In the genomic region with DNA sequence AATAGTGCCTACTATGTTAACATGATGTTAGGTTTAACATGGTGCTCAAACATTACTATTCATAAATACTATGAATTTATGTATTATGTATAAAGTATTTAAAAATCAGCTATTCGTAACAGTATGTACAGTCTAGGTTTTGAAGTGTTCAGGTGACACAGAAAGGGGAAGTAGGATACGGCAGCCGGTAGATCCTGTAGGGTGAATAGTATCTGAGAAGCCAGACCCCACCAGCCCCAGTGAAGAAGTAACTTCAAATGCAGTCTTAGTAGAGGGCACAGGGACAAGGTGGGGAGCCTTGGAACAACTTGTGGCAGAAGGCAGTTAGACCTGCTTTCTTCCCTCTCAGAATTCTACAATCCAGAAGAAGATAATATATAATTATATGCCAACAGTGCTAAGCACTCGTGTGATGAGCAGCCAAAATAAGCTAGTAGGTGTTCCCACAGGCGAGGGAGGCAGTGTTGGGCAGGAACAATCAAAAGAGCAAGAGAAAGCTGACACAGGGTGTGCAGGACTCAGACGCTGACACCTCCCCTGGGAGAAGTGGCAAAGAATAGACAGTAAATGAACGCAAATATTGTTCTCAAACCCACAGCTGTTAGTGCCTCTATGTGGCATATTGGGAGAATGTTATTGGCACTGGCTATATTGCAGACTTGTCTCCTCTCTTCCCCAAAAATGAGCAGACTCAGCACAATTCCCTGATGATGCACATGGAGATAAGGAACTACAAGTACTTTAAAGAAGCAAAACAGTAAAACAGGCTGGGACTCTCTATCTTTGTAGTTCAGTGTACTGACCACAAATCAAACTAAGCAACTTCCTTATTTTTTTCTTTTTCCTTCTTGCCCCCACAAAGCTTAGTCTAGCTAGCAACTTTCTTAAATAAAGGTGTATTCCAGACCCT, we compare ENCODE assay signal across 1 cellular context.
TF ChIP-seq lines count a peak whose summit lies in the region.

No MANE protein-coding gene starts in this region.

TF ChIP-seq in K562, 482 proteins besides CTCF, POLR2A, EP300 and RAD21 (continued from another document):
- TF ChIP-seq KLF6 (CRISPR knock-in tag; IDR thresholded peaks at IDR 0.05; ENCODE audit: borderline replicate concordance) (no peak), RFX1 (IDR thresholded peaks at IDR 0.05) (no peak), ZNF197 (CRISPR knock-in tag; IDR thresholded peaks at IDR 0.05; ENCODE audit: low read depth) (no peak), CSDE1 (IDR thresholded peaks at IDR 0.05) (no peak), ZNF280A (IDR thresholded peaks at IDR 0.05; ENCODE audit: low read depth, partially characterized antibody) (no peak), ZKSCAN3 (CRISPR knock-in tag; IDR thresholded peaks at IDR 0.05) (no peak), PHF21A (IDR thresholded peaks at IDR 0.05; ENCODE audit: borderline replicate concordance, low read depth) (no peak), ZNF174 (CRISPR knock-in tag; IDR thresholded peaks at IDR 0.05) (no peak), KHSRP (IDR thresholded peaks at IDR 0.05) (no peak), MYBL2 (IDR thresholded peaks at IDR 0.05; ENCODE audit: low read depth) (no peak), MYBL2 (CRISPR knock-in tag; IDR thresholded peaks at IDR 0.05; ENCODE audit: borderline replicate concordance) (no peak), CEBPB (tag; IDR thresholded peaks at IDR 0.05) (no peak), PYGO2 (tag; IDR thresholded peaks at IDR 0.05) (no peak), POLR2G (IDR thresholded peaks at IDR 0.05; ENCODE audit: low read depth, low read length) (no peak), SMARCE1 (IDR thresholded peaks at IDR 0.05) (peak; percentile 63; the same call in 1 of the 2 replicates), ESRRB (CRISPR knock-in tag; IDR thresholded peaks at IDR 0.05; ENCODE audit: borderline replicate concordance) (no peak), E2F8 (IDR thresholded peaks at IDR 0.05; ENCODE audit: low read depth, partially characterized antibody) (no peak), ZNF354B (CRISPR knock-in tag; IDR thresholded peaks at IDR 0.05) (no peak), ZNF766 (CRISPR knock-in tag; conservative IDR thresholded peaks at IDR 0.05) (no peak), ZNF77 (CRISPR knock-in tag; IDR thresholded peaks at IDR 0.05) (no peak), STAT5B (CRISPR knock-in tag; IDR thresholded peaks at IDR 0.05) (no peak), MEIS2 (IDR thresholded peaks at IDR 0.05; ENCODE audit: partially characterized antibody) (peak; percentile 47), LEF1 (IDR thresholded peaks at IDR 0.05) (no peak), CTBP1 (IDR thresholded peaks at IDR 0.05; ENCODE audit: borderline replicate concordance) (no peak), ZNF699 (CRISPR knock-in tag; IDR thresholded peaks at IDR 0.05; ENCODE audit: insufficient replicate concordance) (no peak), STAG1 (CRISPR knock-in tag; IDR thresholded peaks at IDR 0.05; ENCODE audit: borderline replicate concordance) (no peak), RBM34 (IDR thresholded peaks at IDR 0.05; ENCODE audit: borderline replicate concordance, insufficient read depth, low read length) (no peak), TSC22D4 (tag; IDR thresholded peaks at IDR 0.05) (no peak), EGR1 (conservative IDR thresholded peaks at IDR 0.05) (no peak), ZNF232 (CRISPR knock-in tag; IDR thresholded peaks at IDR 0.05) (no peak), ZNF57 (CRISPR knock-in tag; IDR thresholded peaks at IDR 0.05) (no peak), IRF9 (tag; IDR thresholded peaks at IDR 0.05) (no peak), ZNF551 (CRISPR knock-in tag; IDR thresholded peaks at IDR 0.05) (no peak), HEY1 (CRISPR knock-in tag; IDR thresholded peaks at IDR 0.05; ENCODE audit: borderline replicate concordance) (no peak), TBL1XR1 (IDR thresholded peaks at IDR 0.05; ENCODE audit: low read length in 2 of 2) (no peak)
- TF ChIP-seq, protein P1, sequence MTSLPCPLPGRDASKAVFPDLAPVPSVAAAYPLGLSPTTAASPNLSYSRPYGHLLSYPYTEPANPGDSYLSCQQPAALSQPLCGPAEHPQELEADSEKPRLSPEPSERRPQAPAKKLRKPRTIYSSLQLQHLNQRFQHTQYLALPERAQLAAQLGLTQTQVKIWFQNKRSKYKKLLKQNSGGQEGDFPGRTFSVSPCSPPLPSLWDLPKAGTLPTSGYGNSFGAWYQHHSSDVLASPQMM (CRISPR knock-in tag; IDR thresholded peaks at IDR 0.05), result no peak
- TF ChIP-seq, protein P2, sequence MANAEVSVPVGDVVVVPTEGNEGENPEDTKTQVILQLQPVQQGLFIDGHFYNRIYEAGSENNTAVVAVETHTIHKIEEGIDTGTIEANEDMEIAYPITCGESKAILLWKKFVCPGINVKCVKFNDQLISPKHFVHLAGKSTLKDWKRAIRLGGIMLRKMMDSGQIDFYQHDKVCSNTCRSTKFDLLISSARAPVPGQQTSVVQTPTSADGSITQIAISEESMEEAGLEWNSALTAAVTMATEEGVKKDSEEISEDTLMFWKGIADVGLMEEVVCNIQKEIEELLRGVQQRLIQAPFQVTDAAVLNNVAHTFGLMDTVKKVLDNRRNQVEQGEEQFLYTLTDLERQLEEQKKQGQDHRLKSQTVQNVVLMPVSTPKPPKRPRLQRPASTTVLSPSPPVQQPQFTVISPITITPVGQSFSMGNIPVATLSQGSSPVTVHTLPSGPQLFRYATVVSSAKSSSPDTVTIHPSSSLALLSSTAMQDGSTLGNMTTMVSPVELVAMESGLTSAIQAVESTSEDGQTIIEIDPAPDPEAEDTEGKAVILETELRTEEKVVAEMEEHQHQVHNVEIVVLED (CRISPR knock-in tag; IDR thresholded peaks at IDR 0.05), result no peak
- TF ChIP-seq, protein P3, sequence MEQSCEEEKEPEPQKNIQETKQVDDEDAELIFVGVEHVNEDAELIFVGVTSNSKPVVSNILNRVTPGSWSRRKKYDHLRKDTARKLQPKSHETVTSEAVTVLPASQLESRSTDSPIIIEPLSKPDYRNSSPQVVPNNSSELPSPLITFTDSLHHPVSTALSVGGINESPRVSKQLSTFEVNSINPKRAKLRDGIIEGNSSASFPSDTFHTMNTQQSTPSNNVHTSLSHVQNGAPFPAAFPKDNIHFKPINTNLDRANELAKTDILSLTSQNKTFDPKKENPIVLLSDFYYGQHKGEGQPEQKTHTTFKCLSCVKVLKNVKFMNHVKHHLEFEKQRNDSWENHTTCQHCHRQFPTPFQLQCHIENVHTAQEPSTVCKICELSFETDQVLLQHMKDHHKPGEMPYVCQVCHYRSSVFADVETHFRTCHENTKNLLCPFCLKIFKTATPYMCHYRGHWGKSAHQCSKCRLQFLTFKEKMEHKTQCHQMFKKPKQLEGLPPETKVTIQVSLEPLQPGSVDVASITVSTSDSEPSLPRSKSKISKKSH (CRISPR knock-in tag; IDR thresholded peaks at IDR 0.05), result no peak
- TF ChIP-seq, protein P4, sequence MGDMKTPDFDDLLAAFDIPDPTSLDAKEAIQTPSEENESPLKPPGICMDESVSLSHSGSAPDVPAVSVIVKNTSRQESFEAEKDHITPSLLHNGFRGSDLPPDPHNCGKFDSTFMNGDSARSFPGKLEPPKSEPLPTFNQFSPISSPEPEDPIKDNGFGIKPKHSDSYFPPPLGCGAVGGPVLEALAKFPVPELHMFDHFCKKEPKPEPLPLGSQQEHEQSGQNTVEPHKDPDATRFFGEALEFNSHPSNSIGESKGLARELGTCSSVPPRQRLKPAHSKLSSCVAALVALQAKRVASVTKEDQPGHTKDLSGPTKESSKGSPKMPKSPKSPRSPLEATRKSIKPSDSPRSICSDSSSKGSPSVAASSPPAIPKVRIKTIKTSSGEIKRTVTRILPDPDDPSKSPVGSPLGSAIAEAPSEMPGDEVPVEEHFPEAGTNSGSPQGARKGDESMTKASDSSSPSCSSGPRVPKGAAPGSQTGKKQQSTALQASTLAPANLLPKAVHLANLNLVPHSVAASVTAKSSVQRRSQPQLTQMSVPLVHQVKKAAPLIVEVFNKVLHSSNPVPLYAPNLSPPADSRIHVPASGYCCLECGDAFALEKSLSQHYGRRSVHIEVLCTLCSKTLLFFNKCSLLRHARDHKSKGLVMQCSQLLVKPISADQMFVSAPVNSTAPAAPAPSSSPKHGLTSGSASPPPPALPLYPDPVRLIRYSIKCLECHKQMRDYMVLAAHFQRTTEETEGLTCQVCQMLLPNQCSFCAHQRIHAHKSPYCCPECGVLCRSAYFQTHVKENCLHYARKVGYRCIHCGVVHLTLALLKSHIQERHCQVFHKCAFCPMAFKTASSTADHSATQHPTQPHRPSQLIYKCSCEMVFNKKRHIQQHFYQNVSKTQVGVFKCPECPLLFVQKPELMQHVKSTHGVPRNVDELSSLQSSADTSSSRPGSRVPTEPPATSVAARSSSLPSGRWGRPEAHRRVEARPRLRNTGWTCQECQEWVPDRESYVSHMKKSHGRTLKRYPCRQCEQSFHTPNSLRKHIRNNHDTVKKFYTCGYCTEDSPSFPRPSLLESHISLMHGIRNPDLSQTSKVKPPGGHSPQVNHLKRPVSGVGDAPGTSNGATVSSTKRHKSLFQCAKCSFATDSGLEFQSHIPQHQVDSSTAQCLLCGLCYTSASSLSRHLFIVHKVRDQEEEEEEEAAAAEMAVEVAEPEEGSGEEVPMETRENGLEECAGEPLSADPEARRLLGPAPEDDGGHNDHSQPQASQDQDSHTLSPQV (IDR thresholded peaks at IDR 0.05), result peak; percentile 46; the same call in 1 of the 2 replicates
- TF ChIP-seq, protein P5, sequence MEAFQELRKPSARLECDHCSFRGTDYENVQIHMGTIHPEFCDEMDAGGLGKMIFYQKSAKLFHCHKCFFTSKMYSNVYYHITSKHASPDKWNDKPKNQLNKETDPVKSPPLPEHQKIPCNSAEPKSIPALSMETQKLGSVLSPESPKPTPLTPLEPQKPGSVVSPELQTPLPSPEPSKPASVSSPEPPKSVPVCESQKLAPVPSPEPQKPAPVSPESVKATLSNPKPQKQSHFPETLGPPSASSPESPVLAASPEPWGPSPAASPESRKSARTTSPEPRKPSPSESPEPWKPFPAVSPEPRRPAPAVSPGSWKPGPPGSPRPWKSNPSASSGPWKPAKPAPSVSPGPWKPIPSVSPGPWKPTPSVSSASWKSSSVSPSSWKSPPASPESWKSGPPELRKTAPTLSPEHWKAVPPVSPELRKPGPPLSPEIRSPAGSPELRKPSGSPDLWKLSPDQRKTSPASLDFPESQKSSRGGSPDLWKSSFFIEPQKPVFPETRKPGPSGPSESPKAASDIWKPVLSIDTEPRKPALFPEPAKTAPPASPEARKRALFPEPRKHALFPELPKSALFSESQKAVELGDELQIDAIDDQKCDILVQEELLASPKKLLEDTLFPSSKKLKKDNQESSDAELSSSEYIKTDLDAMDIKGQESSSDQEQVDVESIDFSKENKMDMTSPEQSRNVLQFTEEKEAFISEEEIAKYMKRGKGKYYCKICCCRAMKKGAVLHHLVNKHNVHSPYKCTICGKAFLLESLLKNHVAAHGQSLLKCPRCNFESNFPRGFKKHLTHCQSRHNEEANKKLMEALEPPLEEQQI (IDR thresholded peaks at IDR 0.05), result no peak
- TF ChIP-seq, protein P6, sequence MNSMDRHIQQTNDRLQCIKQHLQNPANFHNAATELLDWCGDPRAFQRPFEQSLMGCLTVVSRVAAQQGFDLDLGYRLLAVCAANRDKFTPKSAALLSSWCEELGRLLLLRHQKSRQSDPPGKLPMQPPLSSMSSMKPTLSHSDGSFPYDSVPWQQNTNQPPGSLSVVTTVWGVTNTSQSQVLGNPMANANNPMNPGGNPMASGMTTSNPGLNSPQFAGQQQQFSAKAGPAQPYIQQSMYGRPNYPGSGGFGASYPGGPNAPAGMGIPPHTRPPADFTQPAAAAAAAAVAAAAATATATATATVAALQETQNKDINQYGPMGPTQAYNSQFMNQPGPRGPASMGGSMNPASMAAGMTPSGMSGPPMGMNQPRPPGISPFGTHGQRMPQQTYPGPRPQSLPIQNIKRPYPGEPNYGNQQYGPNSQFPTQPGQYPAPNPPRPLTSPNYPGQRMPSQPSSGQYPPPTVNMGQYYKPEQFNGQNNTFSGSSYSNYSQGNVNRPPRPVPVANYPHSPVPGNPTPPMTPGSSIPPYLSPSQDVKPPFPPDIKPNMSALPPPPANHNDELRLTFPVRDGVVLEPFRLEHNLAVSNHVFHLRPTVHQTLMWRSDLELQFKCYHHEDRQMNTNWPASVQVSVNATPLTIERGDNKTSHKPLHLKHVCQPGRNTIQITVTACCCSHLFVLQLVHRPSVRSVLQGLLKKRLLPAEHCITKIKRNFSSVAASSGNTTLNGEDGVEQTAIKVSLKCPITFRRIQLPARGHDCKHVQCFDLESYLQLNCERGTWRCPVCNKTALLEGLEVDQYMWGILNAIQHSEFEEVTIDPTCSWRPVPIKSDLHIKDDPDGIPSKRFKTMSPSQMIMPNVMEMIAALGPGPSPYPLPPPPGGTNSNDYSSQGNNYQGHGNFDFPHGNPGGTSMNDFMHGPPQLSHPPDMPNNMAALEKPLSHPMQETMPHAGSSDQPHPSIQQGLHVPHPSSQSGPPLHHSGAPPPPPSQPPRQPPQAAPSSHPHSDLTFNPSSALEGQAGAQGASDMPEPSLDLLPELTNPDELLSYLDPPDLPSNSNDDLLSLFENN (IDR thresholded peaks at IDR 0.05; ENCODE audit: low read depth in 2 of 2, low read length in 2 of 2), result no peak
